In genomic region chr17:67520282-67520906, GRCh38 we compare ENCODE assay signal across 9 cellular contexts.
DNase-seq lines count a peak whose midpoint lies in the region; ATAC-seq, FAIRE-seq and TF ChIP-seq lines count a peak whose summit lies in the region.
"Had no signal": no experiment of that assay in that cellular context is flagged by ENCODE, and none has a peak within 500 bp of the region (broad histone marks: within the 10 kb centered on the region; RNA-seq: fewer than 3 reads in every experiment).

No MANE protein-coding gene starts in this region.

- H2AFZ ChIP-seq in GM12878 (ENCODE audit: control insufficient read depth, low read depth, low read length), result no peak overlapping the region

- H3K9me3 Mint-ChIP-seq in natural killer cell treated with Interleukin-12 subunit alpha and Interleukin-12 subunit beta and Interleukin-15 and Interleukin-18, amount 100 ng/mL, for 72 hours, result no peaks in the 10 kb centered on the region

- FAIRE-seq in GM12878 (lab: Jason Lieb, UNC), result peak; percentile 72

- CTCF ChIA-PET in GM12878 (lab: Yijun Ruan, JAX), result interaction anchor here (1.3 kb wide), 2 partner anchors 24 to 64 kb away, joined by 3 read pairs; no protein-coding TSS in a partner anchor

- no TSS peak for BruUV-seq in GM12878 (replicated peaks; lab: Mats Ljungman, UMichigan)

- no peak overlapping the region; a peak in 1 of 22 replicates for H3K9ac ChIP-seq in BLaER1 treated with 17β-estradiol and CSF1 and Interleukin-3, amounts not matched to agents 10 nM and 100 nM
- H3K9ac ChIP-seq in HUES64 (ENCODE audit: low read depth, low read length) (0 out of 2 replicates have a peak overlapping the region, but pooled peaks have one; percentile 25), GM12878 (ENCODE audit: control insufficient read depth, insufficient read depth, low read length) (no peak overlapping the region)

- peak; percentile 78 for ATAC-seq in GM12878
- ATAC-seq in natural killer cell treated with Interleukin-12 subunit alpha and Interleukin-12 subunit beta and Interleukin-15 and Interleukin-18, amount 100 ng/mL, for 72 hours, result peak; percentile 81 to 82
- no peak for ATAC-seq in activated CD4-positive, CD25-positive, alpha-beta regulatory T cell treated with anti-CD3 and anti-CD28 coated beads, Interleukin-2, amount 50 U/mL, for 24 hours
- no peak for ATAC-seq in GM21447 (IDR thresholded peaks at IDR 0.05; ENCODE audit: unreplicated experiment)

- H3K36me3 ChIP-seq in BLaER1 treated with 17β-estradiol and CSF1 and Interleukin-3, amounts not matched to agents 10 nM and 100 nM, result peaks cover 0 to 29% (median 0%) of the 10 kb centered on the region in 11 experiments; a peak in 8 of 22 replicates
- H3K36me3 ChIP-seq in HUES64 (ENCODE audit: insufficient read depth, low read length), result no peaks in the 10 kb centered on the region
- peaks cover 0 to 1% of the 10 kb centered on the region in 2 experiments; a peak in 1 of 4 replicates for H3K36me3 ChIP-seq in GM12878 (ENCODE audit: control insufficient read depth in 2 of 2, insufficient read depth in 2 of 2, low read length in 1 of 2)
- no peaks in the 10 kb centered on the region for H3K36me3 ChIP-seq in SJCRH30

- TF ChIP-seq RAD21 in GM12878 (IDR thresholded peaks at IDR 0.05; ENCODE audit: insufficient read depth, low read depth, low read length), result no peak; the same call in 1 of the 2 replicates

- no peaks in the 10 kb centered on the region for H3K36me3 Mint-ChIP-seq in natural killer cell treated with Interleukin-12 subunit alpha and Interleukin-12 subunit beta and Interleukin-15 and Interleukin-18, amount 100 ng/mL, for 72 hours

- H3K9me3 ChIP-seq in BLaER1 treated with 17β-estradiol and CSF1 and Interleukin-3, amounts not matched to agents 10 nM and 100 nM (replicated peaks in 1 of 11), result peaks cover 7 to 21% (median 16%) of the 10 kb centered on the region in 11 experiments; a peak in 18 of 22 replicates
- H3K9me3 ChIP-seq in HUES64 (ENCODE audit: insufficient read depth, low read depth, low read length), result 0 out of 2 replicates have a peak, but pooled peaks cover 5% of the 10 kb centered on the region
- no peaks in the 10 kb centered on the region; the same call in 1 of the 3 replicates for H3K9me3 ChIP-seq in GM12878 (replicated peaks; ENCODE audit: control insufficient read depth, insufficient read depth, low read length)
- H3K9me3 ChIP-seq in SJCRH30 (replicated peaks), result no peaks in the 10 kb centered on the region; the same call in 1 of the 2 replicates

- peaks cover 19 to 34% (median 27%) of the 10 kb centered on the region in 10 experiments for H3K4me1 ChIP-seq in BLaER1 treated with 17β-estradiol and CSF1 and Interleukin-3, amounts not matched to agents 10 nM and 100 nM
- H3K4me1 ChIP-seq in HUES64 (ENCODE audit: insufficient read depth, low read length) (peaks cover 53% of the 10 kb centered on the region), GM12878 (ENCODE audit: control insufficient read depth, insufficient read depth, low read length) (peaks cover 43% of the 10 kb centered on the region), SJCRH30 (peaks cover 2% of the 10 kb centered on the region; the same call in 1 of the 2 replicates)

- SMC1A ChIA-PET in GM12878 (lab: Charles Lee; ENCODE audit: uncharacterized antibody, unreplicated experiment), result interaction anchor here (0.6 to 2.8 kb wide), 8 partner anchors 10 to 155 kb away, joined by 3 to 7 read pairs (median 3); no protein-coding TSS in a partner anchor

- WGBS in HUES64, result 69% methylated on average over 13 of the region's 13 CpGs
- WGBS in GM12878 (ENCODE audit: insufficient coverage, insufficient replicate concordance, low lambda C conversion rate, missing lambda C conversion rate), result 27% methylated on average over 13 of the region's 13 CpGs

- RAD21 ChIA-PET in GM12878 (lab: Charles Lee; ENCODE audit: unreplicated experiment), result interaction anchor here (1.1 kb wide), 1 partner anchor 142 kb away, joined by 3 read pairs; no protein-coding TSS in a partner anchor

- no peaks in the 10 kb centered on the region for H3K27me3 Mint-ChIP-seq in natural killer cell treated with Interleukin-12 subunit alpha and Interleukin-12 subunit beta and Interleukin-15 and Interleukin-18, amount 100 ng/mL, for 72 hours

- intact Hi-C loops in GM12878 (cut with micrococcal nuclease; ENCODE audit: unreplicated experiment), result no loop called here

- POLR2A ChIA-PET in GM12878 (lab: Charles Lee), result interaction anchor here (1.0 kb wide), 1 partner anchor 53 kb away, joined by 6 read pairs; no protein-coding TSS in a partner anchor

- no peak for DNase-seq in GM12878 (ENCODE audit: low read depth, low spot score)
- no peak for DNase-seq in natural killer cell treated with Interleukin-12 subunit alpha and Interleukin-12 subunit beta and Interleukin-15 and Interleukin-18, amount 100 ng/mL, for 72 hours (ENCODE audit: low spot score)
- no peak for DNase-seq in activated CD8-positive, alpha-beta memory T cell treated with anti-CD3 and anti-CD28 coated beads, Interleukin-2, amount 50 U/mL, for 48 hours
- DNase-seq in SJCRH30, result no peak
- DNase-seq: NCI-H526 treated with DMSO at 0.1 percent for 48 hours had no signal

- H3K4me2 ChIP-seq in BLaER1 treated with 17β-estradiol and CSF1 and Interleukin-3, amounts not matched to agents 10 nM and 100 nM, result peak overlapping the region; percentile 38 to 75 (median 70)
- H3K4me2 ChIP-seq in GM12878 (ENCODE audit: control insufficient read depth, insufficient read depth), result peak overlapping the region; percentile 58

- TF ChIP-seq POLR2A in GM12878 (IDR thresholded peaks at IDR 0.05; ENCODE audit: low read depth, low read length), result no peak

- H3K27me3 ChIP-seq in BLaER1 treated with 17β-estradiol and CSF1 and Interleukin-3, amounts not matched to agents 10 nM and 100 nM, result no peaks in the 10 kb centered on the region
- no peaks in the 10 kb centered on the region for H3K27me3 ChIP-seq in HUES64 (ENCODE audit: insufficient read depth, low read length)
- H3K27me3 ChIP-seq in GM12878 (replicated peaks in 1 of 2; ENCODE audit: control insufficient read depth in 2 of 2, insufficient read depth in 2 of 2, low read length in 1 of 2), result no peaks in the 10 kb centered on the region
- H3K27me3 ChIP-seq in SJCRH30, result no peaks in the 10 kb centered on the region

- in situ Hi-C loops in GM12878 (cut with MboI), result no loop called here

- no peak for TF ChIP-seq CTCF in GM12878 (IDR thresholded peaks at IDR 0.05 in 2 of 3, conservative IDR thresholded peaks at IDR 0.05 in 1 of 3; ENCODE audit: control insufficient read depth in 2 of 3, extremely low read depth in 1 of 3, insufficient read depth in 1 of 3, low read depth in 3 of 3, low read length in 3 of 3)

- peaks cover 42 to 47% of the 10 kb centered on the region in 2 donors for H3K4me1 Mint-ChIP-seq in natural killer cell treated with Interleukin-12 subunit alpha and Interleukin-12 subunit beta and Interleukin-15 and Interleukin-18, amount 100 ng/mL, for 72 hours (ENCODE audit: low read depth in 2 of 2)

- H3K27ac ChIP-seq in BLaER1 treated with 17β-estradiol and CSF1 and Interleukin-3, amounts not matched to agents 10 nM and 100 nM, result peak overlapping the region in 8 of 11 experiments; percentile 17 to 56 (median 26); a peak in 12 of 22 replicates
- H3K27ac ChIP-seq in HUES64 (ENCODE audit: low read depth, low read length), result peak overlapping the region; percentile 55
- H3K27ac ChIP-seq in GM12878 (ENCODE audit: control insufficient read depth, insufficient read depth), result peak overlapping the region; percentile 4
- no peak overlapping the region for H3K27ac ChIP-seq in SJCRH30

- peaks cover 0 to 14% (median 0%) of the 10 kb centered on the region in 11 experiments; a peak in 4 of 22 replicates for H4K20me1 ChIP-seq in BLaER1 treated with 17β-estradiol and CSF1 and Interleukin-3, amounts not matched to agents 10 nM and 100 nM
- no peaks in the 10 kb centered on the region for H4K20me1 ChIP-seq in GM12878 (ENCODE audit: control insufficient read depth, insufficient read depth)

- peak overlapping the region in 3 of 10 experiments; percentile 13 to 24 (median 17); a peak in 2 of 20 replicates for H3K4me3 ChIP-seq in BLaER1 treated with 17β-estradiol and CSF1 and Interleukin-3, amounts not matched to agents 10 nM and 100 nM
- H3K4me3 ChIP-seq in HUES64 (ENCODE audit: low read length), result no peak overlapping the region
- H3K4me3 ChIP-seq in GM12878, result peak overlapping the region; percentile 26; the same call in 1 of the 2 replicates
- no peak overlapping the region for H3K4me3 ChIP-seq in SJCRH30

- TF ChIP-seq EP300 in GM12878 (IDR thresholded peaks at IDR 0.05; ENCODE audit: borderline replicate concordance in 1 of 2, control insufficient read depth in 1 of 2, low read depth in 2 of 2, low read length in 2 of 2), result no peak

- H3K27ac Mint-ChIP-seq in natural killer cell treated with Interleukin-12 subunit alpha and Interleukin-12 subunit beta and Interleukin-15 and Interleukin-18, amount 100 ng/mL, for 72 hours, result peak overlapping the region; percentile 67 to 82

- H3K4me3 Mint-ChIP-seq in natural killer cell treated with Interleukin-12 subunit alpha and Interleukin-12 subunit beta and Interleukin-15 and Interleukin-18, amount 100 ng/mL, for 72 hours, result peak overlapping the region; percentile 80

- peaks cover 18% of the 10 kb centered on the region for H3K79me2 ChIP-seq in GM12878 (ENCODE audit: control insufficient read depth, insufficient read depth, low read length)

TF ChIP-seq in GM12878, 131 proteins besides CTCF, POLR2A, EP300 and RAD21:
- TF ChIP-seq SPI1 (IDR thresholded peaks at IDR 0.05; ENCODE audit: borderline replicate concordance, insufficient read depth, low read depth, low read length) (0 out of 2 replicates have a peak, but pooled peaks have one; percentile 46), RUNX3 (IDR thresholded peaks at IDR 0.05; ENCODE audit: low read length) (peak; percentile 81), FOXK2 (IDR thresholded peaks at IDR 0.05) (no peak), JUNB (IDR thresholded peaks at IDR 0.05) (no peak), NFIC (IDR thresholded peaks at IDR 0.05; ENCODE audit: low read depth, low read length) (peak; percentile 18; the same call in 1 of the 2 replicates)

Comparison
In these comparisons a context has a peak if more than half of its experiments do, and no peak if none do; other contexts are left out.
1. ATAC-seq: peak in GM12878 (single experiment) and natural killer cell treated with Interleukin-12 subunit alpha and Interleukin-12 subunit beta and Interleukin-15 and Interleukin-18, amount 100 ng/mL, for 72 hours (2 of 2); none in activated CD4-positive, CD25-positive, alpha-beta regulatory T cell treated with anti-CD3 and anti-CD28 coated beads, Interleukin-2, amount 50 U/mL, for 24 hours (0 of 2) and GM21447 (single experiment).